ENCODE assay signal across 17 cellular contexts in the genomic region with DNA sequence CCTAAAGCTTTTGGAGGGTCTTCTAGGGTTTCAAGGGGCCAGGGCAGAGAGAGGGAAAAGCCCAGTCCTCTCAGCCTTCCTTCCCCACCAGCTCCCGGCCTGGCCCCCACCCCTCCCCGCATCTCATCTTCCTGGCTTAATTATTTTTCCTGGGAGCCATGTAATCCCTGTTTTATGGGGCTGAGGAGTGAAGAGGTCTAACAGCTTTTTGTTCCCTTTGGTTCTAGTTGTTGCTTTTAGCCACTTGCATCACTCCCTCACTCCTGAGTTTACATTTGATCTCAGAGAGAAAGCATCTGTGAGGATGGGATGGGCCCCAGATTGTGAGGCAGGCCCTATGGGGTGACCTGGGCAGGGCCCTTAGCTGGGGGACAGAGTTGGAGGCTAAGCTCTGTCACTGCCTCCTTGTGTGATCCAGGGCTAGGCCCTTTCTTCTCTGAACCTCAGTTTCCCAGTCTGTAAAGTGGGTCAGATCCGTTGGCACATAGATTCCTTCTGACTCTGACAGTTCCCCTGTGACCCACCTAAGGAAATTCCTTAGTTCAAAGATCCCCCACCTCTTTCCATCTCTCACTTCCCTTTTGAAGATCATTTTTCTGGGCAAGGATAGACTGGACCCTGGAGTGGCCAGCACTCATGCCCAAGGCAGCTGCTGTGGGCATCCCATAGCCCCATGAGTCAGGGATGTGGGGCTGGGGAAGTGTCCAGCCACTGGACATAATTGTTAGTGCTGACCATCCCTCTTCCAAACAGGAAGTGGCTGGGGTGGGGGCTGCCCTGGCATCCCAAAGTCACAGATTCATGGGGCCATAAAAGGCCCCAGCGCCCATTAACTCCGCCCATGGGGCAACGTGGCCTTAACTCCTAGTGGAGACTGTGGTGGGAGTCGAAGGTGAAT. TPM values are rescaled to one million over a fixed set of nuclear protein-coding genes. Genes with fewer than 3 reads are reported as not detected.
A peak's percentile ranks its signal among the peaks of the same experiment; 100 is the strongest.
DNase-seq lines count a peak whose midpoint lies in the region; ATAC-seq, FAIRE-seq and TF ChIP-seq lines count a peak whose summit lies in the region.
"Had no signal": no experiment of that assay in that cellular context is flagged by ENCODE, and none has a peak within 500 bp of the region (broad histone marks: within the 10 kb centered on the region; RNA-seq: fewer than 3 reads in every experiment).

No MANE protein-coding gene starts in this region.

- H3K27ac ChIP-seq in HEK293 (ENCODE audit: extremely low read depth, low read depth, low read length) (no peak overlapping the region), keratinocyte (ENCODE audit: control insufficient read depth, insufficient read depth, low read length) (no peak overlapping the region), smooth muscle cell (ENCODE audit: low read depth) (no peak overlapping the region)
- H3K27ac ChIP-seq: transverse colon had no signal

- ATAC-seq in GM18517 (IDR thresholded peaks at IDR 0.05; ENCODE audit: unreplicated experiment), result no peak
- ATAC-seq: activated naive CD8-positive, alpha-beta T cell treated with anti-CD3 and anti-CD28 coated beads, Interleukin-2, amount 50 U/mL, for 24 hours; activated T-cell treated with anti-CD3 and anti-CD28 coated beads, Interleukin-2, amount 50 U/mL, for 4 hours; natural killer cell treated with Interleukin-12 subunit alpha and Interleukin-12 subunit beta and Interleukin-15 and Interleukin-18, amount 100 ng/mL, for 72 hours had no signal

- H3K4me3 ChIP-seq in HEK293 (ENCODE audit: low read depth, low read length), result no peak overlapping the region
- H3K4me3 ChIP-seq in keratinocyte (ENCODE audit: control insufficient read depth in 2 of 3, extremely low read depth in 1 of 3, insufficient read depth in 2 of 3, low read depth in 1 of 3, low read length in 3 of 3), result no peak overlapping the region
- H3K4me3 ChIP-seq in smooth muscle cell, result no peak overlapping the region
- H3K4me3 ChIP-seq: transverse colon had no signal

- no peaks in the 10 kb centered on the region for H3K9me3 ChIP-seq in HEK293 (ENCODE audit: control insufficient read depth, insufficient read depth, low read depth, low read length)
- no peaks in the 10 kb centered on the region for H3K9me3 ChIP-seq in keratinocyte (ENCODE audit: control insufficient read depth, low read depth, low read length)
- H3K9me3 ChIP-seq in smooth muscle cell (replicated peaks; ENCODE audit: low read depth), result no peaks in the 10 kb centered on the region
- H3K9me3 ChIP-seq: transverse colon had no signal

- H3K36me3 ChIP-seq in HEK293 (ENCODE audit: control insufficient read depth in 2 of 2, insufficient read depth in 1 of 2, low read length in 2 of 2) (no peaks in the 10 kb centered on the region), keratinocyte (ENCODE audit: control insufficient read depth in 2 of 2, extremely low read depth in 1 of 2, insufficient read depth in 2 of 2, low read length in 2 of 2) (no peaks in the 10 kb centered on the region), smooth muscle cell (ENCODE audit: low read depth) (no peaks in the 10 kb centered on the region)
- H3K36me3 ChIP-seq: transverse colon had no signal

- H3K79me2 ChIP-seq in keratinocyte (ENCODE audit: control insufficient read depth, insufficient read depth, low read length) (no peaks in the 10 kb centered on the region), smooth muscle cell (ENCODE audit: low read depth) (no peaks in the 10 kb centered on the region)

- POLR2A ChIA-PET in HEK293 (lab: Yijun Ruan, JAX), result no interaction called here

- H3K4me2 ChIP-seq in keratinocyte (ENCODE audit: control insufficient read depth, extremely low read depth, insufficient read depth, low read depth, low read length), result peak overlapping the region; percentile 54
- H3K4me2 ChIP-seq in smooth muscle cell, result no peak overlapping the region

- H2AFZ ChIP-seq in keratinocyte (ENCODE audit: control insufficient read depth, low read length) (no peak overlapping the region), smooth muscle cell (ENCODE audit: low read depth) (no peak overlapping the region)

- DNase-seq in keratinocyte (ENCODE audit: low read depth, low spot score) (no peak), smooth muscle cell (lab: John Stamatoyannopoulos, UW; ENCODE audit: unreplicated experiment) (no peak)
- DNase-seq: activated CD4-positive, alpha-beta T cell treated with anti-CD3 and anti-CD28 coated beads, Interleukin-2, amount 10 ng/mL, durations not matched to agents 7 days and 5 days; activated naive CD8-positive, alpha-beta T cell treated with anti-CD3 and anti-CD28 coated beads, Interleukin-2, amount 50 U/mL, for 24 hours; activated T-cell treated with anti-CD3 and anti-CD28 coated beads, Interleukin-2, amount 50 U/mL, for 4 hours; effector CD8-positive, alpha-beta T cell; NCI-H2171; NK-92 treated with Interleukin-12 subunit alpha and Interleukin-12 subunit beta, amount 100 ng/mL, for 24 hours; SIG-M5; stimulated activated CD4-positive, alpha-beta T cell treated with anti-CD3 and anti-CD28 coated beads, Interleukin-4, amount 100 ng/mL, for 1 hour had no signal

- H3K9ac ChIP-seq in keratinocyte (ENCODE audit: control insufficient read depth, extremely low read depth, insufficient read depth, low read length) (no peak overlapping the region), smooth muscle cell (ENCODE audit: low read depth) (no peak overlapping the region)

- CTCF ChIA-PET in HEK293 (lab: Yijun Ruan, JAX), result interaction anchor here (0.6 to 2.5 kb wide), 3 partner anchors 8 to 119 kb away, joined by 3 to 15 read pairs (median 3); no protein-coding TSS in a partner anchor

- H4K20me1 ChIP-seq in keratinocyte (ENCODE audit: control insufficient read depth, extremely low read depth, insufficient read depth, low read length), result peaks cover 5% of the 10 kb centered on the region
- H4K20me1 ChIP-seq in smooth muscle cell (ENCODE audit: low read depth), result no peaks in the 10 kb centered on the region

- no peak for FAIRE-seq in keratinocyte (lab: Jason Lieb, UNC)
- FAIRE-seq: HTR-8/SVneo had no signal

- H3K4me1 ChIP-seq in HEK293 (ENCODE audit: control insufficient read depth, insufficient read depth, low read length) (no peaks in the 10 kb centered on the region), keratinocyte (ENCODE audit: control insufficient read depth, extremely low read depth, insufficient read depth, low read length) (peaks cover 24% of the 10 kb centered on the region), smooth muscle cell (ENCODE audit: low read depth) (no peaks in the 10 kb centered on the region)

- WGBS in smooth muscle cell (ENCODE audit: low lambda C conversion rate), result 81% methylated on average over 7 of the region's 7 CpGs

- H3K27me3 ChIP-seq in keratinocyte (ENCODE audit: control insufficient read depth, extremely low read depth, insufficient read depth, low read length), result peaks cover 8% of the 10 kb centered on the region
- no peaks in the 10 kb centered on the region for H3K27me3 ChIP-seq in smooth muscle cell (ENCODE audit: low read depth)
- H3K27me3 ChIP-seq: transverse colon had no signal

- H3K9me1 ChIP-seq in keratinocyte (ENCODE audit: control insufficient read depth, extremely low read depth, insufficient read depth, low read length), result no peaks in the 10 kb centered on the region

- dilution Hi-C loops in keratinocyte (cut with MboI; ENCODE audit: extremely low pct_ligation_motif_present, low sequenced_read_pairs), result no loop called here

- no peaks in the 10 kb centered on the region for H3F3A ChIP-seq in smooth muscle cell (ENCODE audit: low read depth)

- TF ChIP-seq CTCF in HEK293 (tag by site-specific recombination; IDR thresholded peaks at IDR 0.05), result no peak
- no peak for TF ChIP-seq CTCF in keratinocyte (optimal IDR thresholded peaks at IDR 0.05 in 1 of 3, IDR thresholded peaks at IDR 0.05 in 1 of 3, conservative IDR thresholded peaks at IDR 0.05 in 1 of 3; ENCODE audit: extremely low read depth in 1 of 3, insufficient read depth in 2 of 3, low read length in 3 of 3)
- no peak for TF ChIP-seq CTCF in smooth muscle cell (IDR thresholded peaks at IDR 0.05; ENCODE audit: borderline replicate concordance, insufficient read depth, poor library complexity, severe bottlenecking)

RNA-seq across cellular contexts. Expression of gene UNC119, which starts 20.1 kb away (rescaled TPM):
- 34.1 to 93.3 TPM (median 60.0 TPM) in 3 replicates for polyA plus RNA-seq in keratinocyte
- 6.9 TPM for polyA plus RNA-seq in keratinocyte (2011; ENCODE audit: low read depth)
- polyA plus RNA-seq in keratinocyte (2011; cell fraction: cytosol; rRNA removed), result 28.1 and 39.3 TPM in 2 replicates
- 52.9 and 56.6 TPM in 2 replicates for polyA plus RNA-seq in keratinocyte (2011; cell fraction: nucleus; rRNA removed)
- polyA plus RNA-seq in keratinocyte (2012; ENCODE audit: low replicate concordance), result 18.6 and 27.2 TPM in 2 replicates
- 22.1 to 44.2 TPM (median 33.4 TPM) in 3 replicates for polyA minus RNA-seq in keratinocyte
- polyA minus RNA-seq in keratinocyte (2011; cell fraction: cytosol; rRNA and poly(A)+ RNA removed), result 39.5 TPM
- polyA minus RNA-seq in keratinocyte (2011; cell fraction: nucleus; rRNA and poly(A)+ RNA removed), result 21.7 and 22.3 TPM in 2 replicates
- 46.9 and 48.3 TPM in 2 replicates for total RNA-seq in smooth muscle cell
- polyA plus RNA-seq in smooth muscle cell, result 35.9 and 40.2 TPM in 2 replicates

RNA-seq across cellular contexts. Expression of gene FOXN1, which starts 26.2 kb away (rescaled TPM):
- polyA plus RNA-seq in keratinocyte (0.01 to 0.66 TPM (median 0.29 TPM) in 3 replicates), smooth muscle cell (not detected in 2 replicates)
- polyA plus RNA-seq in keratinocyte (2011; ENCODE audit: low read depth), result 1.4 TPM
- 0.12 and 0.32 TPM in 2 replicates for polyA plus RNA-seq in keratinocyte (2011; cell fraction: cytosol; rRNA removed)
- polyA plus RNA-seq in keratinocyte (2011; cell fraction: nucleus; rRNA removed), result 0.83 and 1.0 TPM in 2 replicates
- polyA plus RNA-seq in keratinocyte (2012; ENCODE audit: low replicate concordance), result 0.24 and 7.2 TPM in 2 replicates
- 0.32 to 0.76 TPM (median 0.46 TPM) in 3 replicates for polyA minus RNA-seq in keratinocyte
- not detected for polyA minus RNA-seq in keratinocyte (2011; cell fraction: cytosol; rRNA and poly(A)+ RNA removed)
- polyA minus RNA-seq in keratinocyte (2011; cell fraction: nucleus; rRNA and poly(A)+ RNA removed), result 0.16 and 1.5 TPM in 2 replicates
- total RNA-seq in smooth muscle cell, result 0.36 TPM in 1 of 2 replicates, not detected in the other
- total RNA-seq: activated CD4-positive, alpha-beta T cell treated with anti-CD3 and anti-CD28 coated beads, Interleukin-2, amount 10 ng/mL, durations not matched to agents 7 days and 5 days; activated T-cell treated with anti-CD3 and anti-CD28 coated beads, Interleukin-2, amount 50 U/mL, for 4 hours; cardiac septum; liver; natural killer cell treated with Interleukin-12 subunit alpha and Interleukin-12 subunit beta and Interleukin-15 and Interleukin-18, amount 100 ng/mL, for 72 hours had no signal
- polyA plus RNA-seq: liver had no signal

RNA-seq across cellular contexts. Expression of gene PIGS, which starts 39.0 kb away (rescaled TPM):
- 21.8 to 52.1 TPM (median 33.6 TPM) in 3 replicates for polyA plus RNA-seq in keratinocyte
- 22.8 TPM for polyA plus RNA-seq in keratinocyte (2011; ENCODE audit: low read depth)
- 26.0 and 28.2 TPM in 2 replicates for polyA plus RNA-seq in keratinocyte (2011; cell fraction: cytosol; rRNA removed)
- 47.6 and 49.6 TPM in 2 replicates for polyA plus RNA-seq in keratinocyte (2011; cell fraction: nucleus; rRNA removed)
- 27.7 and 45.6 TPM in 2 replicates for polyA plus RNA-seq in keratinocyte (2012; ENCODE audit: low replicate concordance)
- 21.9 to 89.4 TPM (median 29.1 TPM) in 3 replicates for polyA minus RNA-seq in keratinocyte
- polyA minus RNA-seq in keratinocyte (2011; cell fraction: cytosol; rRNA and poly(A)+ RNA removed), result 20.3 TPM
- 19.9 and 48.1 TPM in 2 replicates for polyA minus RNA-seq in keratinocyte (2011; cell fraction: nucleus; rRNA and poly(A)+ RNA removed)
- total RNA-seq in smooth muscle cell, result 27.4 and 61.3 TPM in 2 replicates
- polyA plus RNA-seq in smooth muscle cell, result 69.2 and 75.4 TPM in 2 replicates

RNA-seq across cellular contexts. Expression of gene ALDOC, which starts 44.4 kb away (rescaled TPM):
- 24.2 to 44.9 TPM (median 32.5 TPM) in 3 replicates for polyA plus RNA-seq in keratinocyte
- polyA plus RNA-seq in keratinocyte (2011; ENCODE audit: low read depth), result 12.1 TPM
- polyA plus RNA-seq in keratinocyte (2011; cell fraction: cytosol; rRNA removed), result 17.4 and 20.5 TPM in 2 replicates
- 18.6 TPM in 2 replicates for polyA plus RNA-seq in keratinocyte (2011; cell fraction: nucleus; rRNA removed)
- 23.2 and 28.7 TPM in 2 replicates for polyA plus RNA-seq in keratinocyte (2012; ENCODE audit: low replicate concordance)
- polyA minus RNA-seq in keratinocyte, result 35.1 to 51.5 TPM (median 42.5 TPM) in 3 replicates
- polyA minus RNA-seq in keratinocyte (2011; cell fraction: cytosol; rRNA and poly(A)+ RNA removed), result 17.1 TPM
- polyA minus RNA-seq in keratinocyte (2011; cell fraction: nucleus; rRNA and poly(A)+ RNA removed), result 6.6 and 10.6 TPM in 2 replicates
- total RNA-seq in smooth muscle cell, result 72.6 and 106 TPM in 2 replicates
- polyA plus RNA-seq in smooth muscle cell, result 61.7 and 71.5 TPM in 2 replicates

RNA-seq across cellular contexts. Expression of gene SLC13A2, which starts 58.9 kb away (rescaled TPM):
- not detected in 3 replicates for polyA plus RNA-seq in keratinocyte
- not detected for polyA plus RNA-seq in keratinocyte (2011; ENCODE audit: low read depth)
- polyA plus RNA-seq in keratinocyte (2011; cell fraction: cytosol; rRNA removed), result not detected in 2 replicates
- polyA plus RNA-seq in keratinocyte (2011; cell fraction: nucleus; rRNA removed), result not detected in 2 replicates
- not detected in 2 replicates for polyA plus RNA-seq in keratinocyte (2012; ENCODE audit: low replicate concordance)
- not detected in 3 replicates for polyA minus RNA-seq in keratinocyte
- not detected for polyA minus RNA-seq in keratinocyte (2011; cell fraction: cytosol; rRNA and poly(A)+ RNA removed)
- polyA minus RNA-seq in keratinocyte (2011; cell fraction: nucleus; rRNA and poly(A)+ RNA removed), result not detected in 2 replicates
- not detected in 2 replicates for total RNA-seq in smooth muscle cell
- not detected in 2 replicates for polyA plus RNA-seq in smooth muscle cell
- total RNA-seq: activated CD4-positive, alpha-beta T cell treated with anti-CD3 and anti-CD28 coated beads, Interleukin-2, amount 10 ng/mL, durations not matched to agents 7 days and 5 days; activated T-cell treated with anti-CD3 and anti-CD28 coated beads, Interleukin-2, amount 50 U/mL, for 4 hours; cardiac septum; natural killer cell treated with Interleukin-12 subunit alpha and Interleukin-12 subunit beta and Interleukin-15 and Interleukin-18, amount 100 ng/mL, for 72 hours had no signal
